ENCODE assay signal across 3 cellular contexts in genomic region chr12:74752196-74752595, GRCh38.
TF ChIP-seq lines count a peak whose summit lies in the region.

No MANE protein-coding gene starts in this region.

TF ChIP-seq in SK-N-SH treated with all-trans-retinoic acid at 6 μM for 48 hours, 23 proteins besides CTCF, POLR2A, EP300 and RAD21 (continued from another document):
- TF ChIP-seq TSHZ2 (CRISPR knock-in tag; IDR thresholded peaks at IDR 0.05) (no peak), ZNF565 (CRISPR knock-in tag; conservative IDR thresholded peaks at IDR 0.05; ENCODE audit: low read depth) (no peak), PATZ1 (CRISPR knock-in tag; IDR thresholded peaks at IDR 0.05; ENCODE audit: borderline replicate concordance) (no peak), TOX (CRISPR knock-in tag; IDR thresholded peaks at IDR 0.05; ENCODE audit: borderline replicate concordance) (peak; percentile 81; the same call in 1 of the 2 replicates), BACH2 (CRISPR knock-in tag; IDR thresholded peaks at IDR 0.05; ENCODE audit: borderline replicate concordance) (no peak), RARB (CRISPR knock-in tag; IDR thresholded peaks at IDR 0.05) (peak; percentile 88; the same call in 1 of the 2 replicates)

TF ChIP-seq in SK-N-SH, 30 proteins besides CTCF, POLR2A, EP300 and RAD21:
- TF ChIP-seq RXRA (IDR thresholded peaks at IDR 0.05; ENCODE audit: borderline replicate concordance, low read depth): no peak

TF ChIP-seq in endothelial cell of umbilical vein, 7 proteins besides CTCF, POLR2A, EP300 and RAD21 (continued from another document):
- peak; percentile 35 for TF ChIP-seq GATA2 (IDR thresholded peaks at IDR 0.05; ENCODE audit: insufficient read depth, insufficient read length, low read depth, low read length)
